ENCODE assay signal across 9 cellular contexts in genomic region chr6:75230484-75231325, GRCh38. TPM values are rescaled to one million over a fixed set of nuclear protein-coding genes. Genes with fewer than 3 reads are reported as not detected.
A peak's percentile ranks its signal among the peaks of the same experiment; 100 is the strongest.
DNase-seq lines count a peak whose midpoint lies in the region; ATAC-seq and TF ChIP-seq lines count a peak whose summit lies in the region.
"Had no signal": no experiment of that assay in that cellular context is flagged by ENCODE, and none has a peak within 500 bp of the region (broad histone marks: within the 10 kb centered on the region; RNA-seq: fewer than 3 reads in every experiment).

No MANE protein-coding gene starts in this region.

- TF ChIP-seq CTCF in cardiac fibroblast (IDR thresholded peaks at IDR 0.05; ENCODE audit: low read depth, low read length) = peak; percentile 88
- peak; percentile 75 for TF ChIP-seq CTCF in lower lobe of right lung (IDR thresholded peaks at IDR 0.05)

- ATAC-seq in lower lobe of right lung (peak; percentile 69 to 76), GM19467 (IDR thresholded peaks at IDR 0.05; ENCODE audit: unreplicated experiment) (no peak), GM21526 (IDR thresholded peaks at IDR 0.05; ENCODE audit: low FRiP score, unreplicated experiment) (no peak)

- intact Hi-C loops in lower lobe of right lung (cut with DNase I) = no loop called here

- no peaks in the 10 kb centered on the region for H3K27me3 ChIP-seq in lower lobe of right lung (ENCODE audit: low read depth)

- no peak overlapping the region for H3K27ac ChIP-seq in lower lobe of right lung

- H3K9me3 ChIP-seq in lower lobe of right lung = no peaks in the 10 kb centered on the region

- peak; percentile 34 for DNase-seq in GM04504 (ENCODE audit: low read depth)
- DNase-seq in NCI-H1105 (lab: John Stamatoyannopoulos, UW) = peak; percentile 7
- peak; percentile 75 to 81 for DNase-seq in cardiac fibroblast (ENCODE audit: low read depth in 2 of 2)
- DNase-seq in lower lobe of right lung = no peak
- DNase-seq in stimulated activated CD4-positive, alpha-beta T cell treated with anti-CD3 and anti-CD28 coated beads, Interleukin-2, amount 100 ng/mL, for 24 hours = no peak
- no peak for DNase-seq in cortex of kidney (lab: John Stamatoyannopoulos, UW)

- H3K4me3 ChIP-seq in cardiac fibroblast (replicated peaks in 1 of 2; ENCODE audit: low read depth in 2 of 2, low read length in 2 of 2) (no peak overlapping the region), lower lobe of right lung (no peak overlapping the region)

- H3K4me1 ChIP-seq in lower lobe of right lung = no peaks in the 10 kb centered on the region

- no peaks in the 10 kb centered on the region for H3K36me3 ChIP-seq in lower lobe of right lung

RNA-seq across cellular contexts. Expression of gene COX7A2, which starts 12.9 kb away (rescaled TPM):
- 267 TPM for total RNA-seq in lower lobe of right lung

RNA-seq across cellular contexts. Expression of gene COL12A1, which starts 24.9 kb away (rescaled TPM):
- 36.6 TPM for total RNA-seq in lower lobe of right lung
- total RNA-seq: activated CD8-positive, alpha-beta memory T cell treated with anti-CD3 and anti-CD28 coated beads for 36 hours had no signal

RNA-seq across cellular contexts. Expression of gene TMEM30A, which starts 53.9 kb away (rescaled TPM):
- 178 TPM for total RNA-seq in lower lobe of right lung

Comparison
In these comparisons a context has a peak if more than half of its experiments do, and no peak if none do; other contexts are left out.
1. DNase-seq: peak in GM04504 (single experiment), NCI-H1105 (single experiment) and cardiac fibroblast (2 of 2); none in lower lobe of right lung (single experiment), stimulated activated CD4-positive, alpha-beta T cell treated with anti-CD3 and anti-CD28 coated beads, Interleukin-2, amount 100 ng/mL, for 24 hours (0 of 2) and cortex of kidney (single experiment).
2. ATAC-seq: peak in lower lobe of right lung (2 of 2); none in GM19467 (single experiment) and GM21526 (single experiment).